Comparison of ENCODE assay signal across 27 cellular contexts in genomic region chr11:125175166-125175565, GRCh38. TPM values are rescaled to one million over a fixed set of nuclear protein-coding genes. Genes with fewer than 3 reads are reported as not detected.
"Had no signal": no experiment of that assay in that cellular context is flagged by ENCODE, and none has a peak within 500 bp of the region (broad histone marks: within the 10 kb centered on the region; RNA-seq: fewer than 3 reads in every experiment).

No MANE protein-coding gene starts in this region.

- H3K4me3 ChIP-seq: cardiac muscle cell had no signal

- H3K4me3 Mint-ChIP-seq: activated CD4-positive, alpha-beta memory T cell treated with anti-CD3 and anti-CD28 coated beads for 36 hours; activated CD4-positive, alpha-beta T cell treated with anti-CD3 and anti-CD28 coated beads, Interleukin-2, amount 10 ng/mL, durations not matched to agents 7 days and 5 days; activated naive CD4-positive, alpha-beta T cell treated with anti-CD3 and anti-CD28 coated beads for 36 hours; activated naive CD8-positive, alpha-beta T cell; activated T-cell treated with anti-CD3 and anti-CD28 coated beads, Interleukin-2, amount 50 U/mL, for 4 hours; T-cell had no signal

- DNase-seq: activated CD4-positive, alpha-beta memory T cell treated with anti-CD3 and anti-CD28 coated beads for 36 hours; activated CD4-positive, alpha-beta T cell treated with anti-CD3 and anti-CD28 coated beads, Interleukin-2, amount 10 ng/mL, durations not matched to agents 7 days and 5 days; activated CD4-positive, CD25-positive, alpha-beta regulatory T cell; activated CD8-positive, alpha-beta memory T cell treated with anti-CD3 and anti-CD28 coated beads for 24 hours; activated gamma-delta T cell; activated naive CD4-positive, alpha-beta T cell treated with anti-CD3 and anti-CD28 coated beads for 36 hours; activated T-cell treated with anti-CD3 and anti-CD28 coated beads, Interleukin-2, amount 50 U/mL, for 4 hours; amygdala; brain microvascular endothelial cell; cerebellar nuclear complex; NCI-H1092; NCI-H1417; NCI-H1930; NCI-H2171; NCI-H226; NCI-H526 treated with DMSO at 0.1 percent for 48 hours; RPMI8226; SHP77; T-cell had no signal

- H3K27ac Mint-ChIP-seq: activated CD4-positive, alpha-beta memory T cell treated with anti-CD3 and anti-CD28 coated beads for 36 hours; activated CD4-positive, alpha-beta T cell treated with anti-CD3 and anti-CD28 coated beads, Interleukin-2, amount 10 ng/mL, durations not matched to agents 7 days and 5 days; activated naive CD4-positive, alpha-beta T cell treated with anti-CD3 and anti-CD28 coated beads for 36 hours; activated naive CD8-positive, alpha-beta T cell; T-cell had no signal

- H3K27ac ChIP-seq: brain microvascular endothelial cell, cardiac muscle cell, KMS-11, VCaP had no signal

- ATAC-seq: activated T-cell treated with anti-CD3 and anti-CD28 coated beads, Interleukin-2, amount 50 U/mL, for 4 hours; T-cell had no signal

- H3K36me3 Mint-ChIP-seq: activated CD4-positive, alpha-beta memory T cell treated with anti-CD3 and anti-CD28 coated beads for 36 hours; activated naive CD8-positive, alpha-beta T cell; T-cell had no signal

- H3K4me1 Mint-ChIP-seq: activated CD4-positive, alpha-beta T cell treated with anti-CD3 and anti-CD28 coated beads, Interleukin-2, amount 10 ng/mL, durations not matched to agents 7 days and 5 days; T-cell had no signal

- H3K9ac ChIP-seq: KMS-11 had no signal

- H3K4me2 ChIP-seq: KMS-11 had no signal

- H3K36me3 ChIP-seq: brain microvascular endothelial cell, cardiac muscle cell had no signal

- H3K27me3 ChIP-seq: brain microvascular endothelial cell, cardiac muscle cell had no signal

- H3K9me3 Mint-ChIP-seq: activated CD4-positive, alpha-beta memory T cell treated with anti-CD3 and anti-CD28 coated beads for 36 hours; activated CD4-positive, alpha-beta T cell treated with anti-CD3 and anti-CD28 coated beads, Interleukin-2, amount 10 ng/mL, durations not matched to agents 7 days and 5 days; activated naive CD4-positive, alpha-beta T cell treated with anti-CD3 and anti-CD28 coated beads for 36 hours; activated T-cell treated with anti-CD3 and anti-CD28 coated beads, Interleukin-2, amount 50 U/mL, for 4 hours; T-cell had no signal

RNA-seq across cellular contexts. Expression of gene PKNOX2, which starts 10.6 kb away (rescaled TPM):
- total RNA-seq: activated CD4-positive, alpha-beta memory T cell treated with anti-CD3 and anti-CD28 coated beads for 36 hours; activated CD4-positive, alpha-beta T cell treated with anti-CD3 and anti-CD28 coated beads, Interleukin-2, amount 10 ng/mL, durations not matched to agents 7 days and 5 days; activated naive CD4-positive, alpha-beta T cell treated with anti-CD3 and anti-CD28 coated beads for 36 hours; MCF 10A; NCI-H460; OCI-LY7; T-helper 2 cell treated with Interferon-gamma antibody and Interleukin-4, amounts not matched to agents 100 ng/mL and 5 ng/mL, for 36 hours had no signal
